ENCODE assay signal across 19 cellular contexts in the genomic region with DNA sequence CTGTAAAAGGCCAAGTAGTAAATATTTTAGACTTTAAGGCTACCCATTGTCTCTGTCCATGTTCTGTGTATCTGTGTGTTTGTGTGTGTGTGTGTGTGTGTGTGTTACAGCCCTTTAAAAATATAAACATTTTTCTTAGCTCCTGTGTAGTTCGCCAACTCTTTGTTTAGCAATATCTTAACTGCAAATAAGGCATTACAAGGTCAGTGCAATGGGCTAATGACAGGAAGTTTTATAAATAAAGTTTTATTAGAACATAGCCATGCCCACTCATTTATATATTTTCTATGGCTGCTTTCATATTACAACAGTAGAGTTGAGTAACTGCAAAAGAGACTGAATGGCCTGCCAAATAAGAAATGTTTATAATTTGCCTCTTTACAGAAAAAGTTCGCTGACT. TPM values are rescaled to one million over a fixed set of nuclear protein-coding genes. Genes with fewer than 3 reads are reported as not detected.
DNase-seq lines count a peak whose midpoint lies in the region; ATAC-seq and TF ChIP-seq lines count a peak whose summit lies in the region.
"Had no signal": no experiment of that assay in that cellular context is flagged by ENCODE, and none has a peak within 500 bp of the region (broad histone marks: within the 10 kb centered on the region; RNA-seq: fewer than 3 reads in every experiment).

No MANE protein-coding gene starts in this region.

- 0 out of 2 replicates have a peak, but pooled peaks cover 3% of the 10 kb centered on the region for H3F3A ChIP-seq in GM23248 (ENCODE audit: insufficient read depth)
- no peaks in the 10 kb centered on the region for H3F3A ChIP-seq in Loucy (ENCODE audit: low read depth)
- H3F3A ChIP-seq in SU-DHL-6 (ENCODE audit: insufficient read depth) = no peaks in the 10 kb centered on the region
- peaks cover 4% of the 10 kb centered on the region for H3F3A ChIP-seq in neural progenitor cell (ENCODE audit: low read depth)

- H3K36me3 Mint-ChIP-seq in neural progenitor cell (no peaks in the 10 kb centered on the region), immature natural killer cell (no peaks in the 10 kb centered on the region)

- no peaks in the 10 kb centered on the region for H3K79me2 ChIP-seq in GM23248 (ENCODE audit: insufficient read depth)
- H3K79me2 ChIP-seq in Loucy (ENCODE audit: insufficient read depth, low read length) = no peaks in the 10 kb centered on the region
- no peaks in the 10 kb centered on the region for H3K79me2 ChIP-seq in SU-DHL-6 (ENCODE audit: insufficient read depth, low read length)
- no peaks in the 10 kb centered on the region for H3K79me2 ChIP-seq in neural progenitor cell (ENCODE audit: low read depth)

- H3K36me3 ChIP-seq in GM23248 (ENCODE audit: low read depth) (no peaks in the 10 kb centered on the region), Loucy (ENCODE audit: insufficient read depth, low read length) (no peaks in the 10 kb centered on the region), SU-DHL-6 (ENCODE audit: low read length) (no peaks in the 10 kb centered on the region), neural progenitor cell (no peaks in the 10 kb centered on the region)

- no peak for DNase-seq in GM23248
- no peak for DNase-seq in neural progenitor cell (ENCODE audit: low spot score)
- DNase-seq in medulla oblongata (ENCODE audit: extremely low spot score) = no peak
- DNase-seq in immature natural killer cell = no peak
- DNase-seq: ACHN; CD4-positive, alpha-beta T cell; DMS79; MM.1S; NCI-H1105 treated with DMSO at 0.1 percent for 48 hours; NCI-H187 treated with DMSO at 0.1 percent for 48 hours; NCI-H2171; NCI-H510A treated with DMSO at 0.1 percent for 48 hours; NK-92 treated with Interleukin-12 subunit alpha and Interleukin-12 subunit beta, amount 100 ng/mL, for 24 hours; SHP77 had no signal

- TF ChIP-seq CTCF in Loucy (conservative IDR thresholded peaks at IDR 0.05; ENCODE audit: low read length) = no peak
- TF ChIP-seq CTCF in SU-DHL-6 (IDR thresholded peaks at IDR 0.05; ENCODE audit: insufficient read depth, low read length, poor library complexity, severe bottlenecking) = no peak
- no peak for TF ChIP-seq CTCF in neural progenitor cell (IDR thresholded peaks at IDR 0.05)

- no peak overlapping the region for H3K4me3 Mint-ChIP-seq in neural progenitor cell
- H3K4me3 Mint-ChIP-seq in immature natural killer cell = no peak overlapping the region
- H3K4me3 Mint-ChIP-seq: CD4-positive, alpha-beta T cell had no signal

- H3K9me3 Mint-ChIP-seq in neural progenitor cell (peaks cover 2% of the 10 kb centered on the region), immature natural killer cell (peaks cover 0 to 6% (median 4%) of the 10 kb centered on the region in 6 donors)
- H3K9me3 Mint-ChIP-seq: CD4-positive, alpha-beta T cell had no signal

- in situ Hi-C loops in GM23248 (cut with MboI) = no loop called here

- no peaks in the 10 kb centered on the region for H3K9me2 ChIP-seq in GM23248 (ENCODE audit: insufficient read depth)
- no peaks in the 10 kb centered on the region for H3K9me2 ChIP-seq in Loucy (replicated peaks; ENCODE audit: low read depth, low read length)
- H3K9me2 ChIP-seq in SU-DHL-6 (replicated peaks; ENCODE audit: insufficient read depth, low read length) = no peaks in the 10 kb centered on the region

- no peaks in the 10 kb centered on the region for H3K27me3 ChIP-seq in GM23248 (replicated peaks; ENCODE audit: insufficient read depth)
- no peaks in the 10 kb centered on the region for H3K27me3 ChIP-seq in Loucy (ENCODE audit: insufficient read depth, low read length, poor library complexity, severe bottlenecking)
- H3K27me3 ChIP-seq in SU-DHL-6 (ENCODE audit: low read length) = no peaks in the 10 kb centered on the region
- no peaks in the 10 kb centered on the region for H3K27me3 ChIP-seq in neural progenitor cell

- H3K4me2 ChIP-seq in GM23248 (ENCODE audit: unreplicated experiment) (no peak overlapping the region), Loucy (ENCODE audit: low read depth, low read length, poor library complexity, severe bottlenecking) (no peak overlapping the region), SU-DHL-6 (ENCODE audit: low read depth, low read length, poor library complexity, severe bottlenecking) (no peak overlapping the region), neural progenitor cell (no peak overlapping the region)
- H3K4me2 ChIP-seq: KMS-11 had no signal

- H3K9me3 ChIP-seq in GM23248 (ENCODE audit: low read depth) = no peaks in the 10 kb centered on the region
- no peaks in the 10 kb centered on the region for H3K9me3 ChIP-seq in Loucy (ENCODE audit: insufficient read depth, low read depth, low read length)
- no peaks in the 10 kb centered on the region for H3K9me3 ChIP-seq in SU-DHL-6 (ENCODE audit: insufficient read depth, low read length)
- no peaks in the 10 kb centered on the region for H3K9me3 ChIP-seq in neural progenitor cell (ENCODE audit: low read depth)

- H3K4me1 ChIP-seq in GM23248 (ENCODE audit: insufficient read depth) (peaks cover 33% of the 10 kb centered on the region), Loucy (ENCODE audit: insufficient read depth, low read length, poor library complexity, severe bottlenecking) (peaks cover 5% of the 10 kb centered on the region), neural progenitor cell (peaks cover 11% of the 10 kb centered on the region)

- H3K9ac ChIP-seq in GM23248 = no peak overlapping the region
- no peak overlapping the region for H3K9ac ChIP-seq in Loucy (ENCODE audit: low read depth, low read length, poor library complexity, severe bottlenecking)
- no peak overlapping the region for H3K9ac ChIP-seq in SU-DHL-6 (ENCODE audit: low read length)
- H3K9ac ChIP-seq in neural progenitor cell = no peak overlapping the region
- H3K9ac ChIP-seq: KMS-11 had no signal

- H3K27me3 Mint-ChIP-seq in neural progenitor cell (ENCODE audit: insufficient read depth, low read depth) = peaks cover 6% of the 10 kb centered on the region
- H3K27me3 Mint-ChIP-seq in immature natural killer cell (ENCODE audit: low read depth in 3 of 3) = peaks cover 0 to 2% (median 0%) of the 10 kb centered on the region in 3 donors
- H3K27me3 Mint-ChIP-seq: CD4-positive, alpha-beta T cell had no signal

- H3K4me3 ChIP-seq in GM23248 (no peak overlapping the region), Loucy (ENCODE audit: low read length, poor library complexity, severe bottlenecking) (no peak overlapping the region), SU-DHL-6 (ENCODE audit: insufficient read depth, low read length, poor library complexity, severe bottlenecking) (no peak overlapping the region), neural progenitor cell (no peak overlapping the region)

- H3K4me1 Mint-ChIP-seq in neural progenitor cell (peaks cover 17% of the 10 kb centered on the region), immature natural killer cell (no peaks in the 10 kb centered on the region)

- H3K27ac Mint-ChIP-seq in neural progenitor cell (no peak overlapping the region), immature natural killer cell (no peak overlapping the region)
- H3K27ac Mint-ChIP-seq: CD4-positive, alpha-beta T cell had no signal

- H4K20me1 ChIP-seq in GM23248 (ENCODE audit: insufficient read depth) (no peaks in the 10 kb centered on the region), Loucy (ENCODE audit: insufficient read depth, low read length, poor library complexity, severe bottlenecking) (no peaks in the 10 kb centered on the region), SU-DHL-6 (ENCODE audit: low read depth, low read length) (no peaks in the 10 kb centered on the region), neural progenitor cell (ENCODE audit: low read depth) (no peaks in the 10 kb centered on the region)

- no peak for ATAC-seq in HG02970 (IDR thresholded peaks at IDR 0.05; ENCODE audit: low FRiP score, unreplicated experiment)
- ATAC-seq: Panc1 had no signal

- H3K27ac ChIP-seq in GM23248 (0 out of 2 replicates have a peak overlapping the region, but pooled peaks have one; percentile 3), SU-DHL-6 (ENCODE audit: low read depth, low read length) (no peak overlapping the region), neural progenitor cell (no peak overlapping the region)
- H3K27ac ChIP-seq: KMS-11 had no signal

- WGBS in GM23248 (ENCODE audit: low coverage in 1 of 2, low lambda C conversion rate in 2 of 2, missing lambda C conversion rate in 2 of 2), 2 experiments = 82 to 83% methylated on average over 2 of the region's 2 CpGs

- H2AFZ ChIP-seq in GM23248 (peak overlapping the region; percentile 82), Loucy (ENCODE audit: low read length) (peak overlapping the region; percentile 75), SU-DHL-6 (ENCODE audit: low read depth, low read length, severe bottlenecking) (peak overlapping the region; percentile 51), neural progenitor cell (replicated peaks) (peak overlapping the region; percentile 13)

RNA-seq across cellular contexts. Expression of a gene that starts 5.9 kb away (rescaled TPM):
- total RNA-seq in GM23248 (2014; rRNA removed; shearing (Covaris generic)) = 67.2 and 72.3 TPM in 2 replicates
- 19.6 and 20.6 TPM in 2 replicates for polyA plus RNA-seq in GM23248 (2016; fragmentation: Nextera tagmentation; extraction: Ambion mirVana)
- 7.0 and 9.6 TPM in 2 replicates for total RNA-seq in neural progenitor cell (ENCODE audit: low replicate concordance)
- polyA plus RNA-seq in immature natural killer cell = not detected

Comparison
In these comparisons a context has a peak if more than half of its experiments do, and no peak if none do; other contexts are left out.
1. H2AFZ ChIP-seq: peak in every context shown above with its lines; median percentile 82 in GM23248; 75 in Loucy; 51 in SU-DHL-6; 13 in neural progenitor cell.